Comparison of ENCODE assay signal across 6 cellular contexts in the genomic region with DNA sequence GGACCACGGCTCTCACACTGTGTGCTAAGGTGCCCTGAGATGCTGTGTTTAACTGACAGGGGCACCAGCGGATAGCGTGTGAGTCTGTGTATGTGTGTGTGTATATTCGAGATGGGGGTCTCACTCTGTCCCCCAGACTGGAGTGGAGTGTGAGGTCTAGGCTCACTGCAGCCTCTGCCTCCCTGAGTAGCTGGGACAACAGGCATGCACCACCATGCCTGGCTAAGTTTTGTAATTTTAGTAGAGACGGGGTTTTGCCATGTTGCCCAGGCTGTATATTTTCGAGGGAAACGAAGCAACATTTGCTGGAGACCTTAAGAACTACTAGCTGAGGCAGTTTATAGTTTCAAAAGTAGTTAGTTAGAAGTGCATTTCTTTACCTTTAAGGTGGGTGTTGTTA. TPM values are rescaled to one million over a fixed set of nuclear protein-coding genes. Genes with fewer than 3 reads are reported as not detected.
"Had no signal": no experiment of that assay in that cellular context is flagged by ENCODE, and none has a peak within 500 bp of the region (broad histone marks: within the 10 kb centered on the region; RNA-seq: fewer than 3 reads in every experiment).

No MANE protein-coding gene starts in this region.

RNA-seq across cellular contexts. Expression of gene KCNJ18, which starts 32.7 kb away (rescaled TPM):
- total RNA-seq: GM23248, GM23338, H1, H7, H9, HFFc6 had no signal
- polyA plus RNA-seq: GM23248, GM23338, H1 had no signal
